35 cellular contexts compared by ENCODE assay signal in genomic region chr16:88721815-88722755, GRCh38. TPM values are rescaled to one million over a fixed set of nuclear protein-coding genes. Genes with fewer than 3 reads are reported as not detected.
"Had no signal": no experiment of that assay in that cellular context is flagged by ENCODE, and none has a peak within 500 bp of the region (broad histone marks: within the 10 kb centered on the region; RNA-seq: fewer than 3 reads in every experiment).

No MANE protein-coding gene starts in this region.

- H3K27ac ChIP-seq: adrenal gland, body of pancreas, esophagus muscularis mucosa, foreskin keratinocyte, gastrocnemius medialis had no signal

- H3K27me3 Mint-ChIP-seq: activated CD4-positive, alpha-beta memory T cell treated with anti-CD3 and anti-CD28 coated beads, Interleukin-2, amount 10 ng/mL, durations not matched to agents 7 days and 5 days; activated CD4-positive, alpha-beta T cell treated with anti-CD3 and anti-CD28 coated beads, Interleukin-2, amount 10 ng/mL, durations not matched to agents 7 days and 5 days; activated naive CD4-positive, alpha-beta T cell treated with anti-CD3 and anti-CD28 coated beads, Interleukin-2, amount 50 U/mL, for 24 hours; activated naive CD8-positive, alpha-beta T cell treated with anti-CD3 and anti-CD28 coated beads for 36 hours; activated naive CD8-positive, alpha-beta T cell treated with anti-CD3 and anti-CD28 coated beads, Interleukin-2, amount 50 U/mL, for 24 hours; effector memory CD8-positive, alpha-beta T cell; T-cell had no signal

- H3K9me3 ChIP-seq: adrenal gland, body of pancreas, esophagus muscularis mucosa, gastrocnemius medialis had no signal

- H3K4me1 Mint-ChIP-seq: activated CD4-positive, alpha-beta T cell treated with anti-CD3 and anti-CD28 coated beads, Interleukin-2, amount 10 ng/mL, durations not matched to agents 7 days and 5 days; activated naive CD4-positive, alpha-beta T cell treated with anti-CD3 and anti-CD28 coated beads, Interleukin-2, amount 50 U/mL, for 24 hours; activated naive CD8-positive, alpha-beta T cell treated with anti-CD3 and anti-CD28 coated beads for 36 hours; activated naive CD8-positive, alpha-beta T cell treated with anti-CD3 and anti-CD28 coated beads, Interleukin-2, amount 50 U/mL, for 24 hours had no signal

- DNase-seq: activated CD4-positive, alpha-beta memory T cell treated with anti-CD3 and anti-CD28 coated beads, Interleukin-2, amount 10 ng/mL, durations not matched to agents 7 days and 5 days; activated CD4-positive, alpha-beta T cell treated with anti-CD3 and anti-CD28 coated beads for 1 hour; activated CD4-positive, alpha-beta T cell treated with anti-CD3 and anti-CD28 coated beads for 4 hours; activated CD4-positive, alpha-beta T cell treated with anti-CD3 and anti-CD28 coated beads, Interleukin-2, amount 10 ng/mL, durations not matched to agents 7 days and 5 days; activated CD4-positive, alpha-beta T cell treated with anti-CD3 and anti-CD28 coated beads, Interleukin-2, amount 50 U/mL, for 4 hours; activated CD4-positive, CD25-positive, alpha-beta regulatory T cell; activated CD8-positive, alpha-beta memory T cell treated with anti-CD3 and anti-CD28 coated beads, Interleukin-2, amount 50 U/mL, for 48 hours; activated effector memory CD4-positive, alpha-beta T cell treated with anti-CD3 and anti-CD28 coated beads, Interleukin-2, amount 50 U/mL, for 16 hours; activated naive CD4-positive, alpha-beta T cell treated with anti-CD3 and anti-CD28 coated beads for 36 hours; activated naive CD8-positive, alpha-beta T cell treated with anti-CD3 and anti-CD28 coated beads for 36 hours; activated naive CD8-positive, alpha-beta T cell treated with anti-CD3 and anti-CD28 coated beads, Interleukin-2, amount 50 U/mL, for 24 hours; activated T-cell treated with anti-CD3 and anti-CD28 coated beads for 4 hours; activated T-cell treated with anti-CD3 and anti-CD28 coated beads, Interleukin-2, amount 50 U/mL, for 48 hours; adrenal gland; amygdala; aorta; body of pancreas; caudate nucleus; cortex of kidney; dermis blood vessel endothelial cell; effector CD4-positive, alpha-beta T cell; effector memory CD8-positive, alpha-beta T cell; erythroblast; foreskin keratinocyte; gastrocnemius medialis; glutamatergic neuron; SW 1271; T-cell; T-helper 2 cell had no signal

- FAIRE-seq: colon had no signal

- H3K27me3 ChIP-seq: adrenal gland, body of pancreas, esophagus muscularis mucosa, foreskin keratinocyte, gastrocnemius medialis had no signal

- ATAC-seq: activated naive CD8-positive, alpha-beta T cell treated with anti-CD3 and anti-CD28 coated beads, Interleukin-2, amount 50 U/mL, for 24 hours; body of pancreas; effector memory CD8-positive, alpha-beta T cell; foreskin keratinocyte; gastrocnemius medialis; T-cell had no signal

- H3K4me3 Mint-ChIP-seq: activated CD4-positive, alpha-beta memory T cell treated with anti-CD3 and anti-CD28 coated beads, Interleukin-2, amount 10 ng/mL, durations not matched to agents 7 days and 5 days; activated CD4-positive, alpha-beta T cell treated with anti-CD3 and anti-CD28 coated beads, Interleukin-2, amount 10 ng/mL, durations not matched to agents 7 days and 5 days; activated naive CD4-positive, alpha-beta T cell treated with anti-CD3 and anti-CD28 coated beads for 36 hours; activated naive CD4-positive, alpha-beta T cell treated with anti-CD3 and anti-CD28 coated beads, Interleukin-2, amount 50 U/mL, for 24 hours; activated naive CD8-positive, alpha-beta T cell treated with anti-CD3 and anti-CD28 coated beads for 36 hours; activated naive CD8-positive, alpha-beta T cell treated with anti-CD3 and anti-CD28 coated beads, Interleukin-2, amount 50 U/mL, for 24 hours; activated T-helper 1 cell treated with anti-CD3 and anti-CD28 coated beads, Interleukin-12 subunit alpha, Interleukin-12 subunit beta, Interleukin-2, Interleukin-4 antibody, amounts not matched to agents 30 ng/mL and 10 ng/mL and 1 ng/mL, durations not matched to agents 14 hours and 24 hours and 36 hours; effector memory CD8-positive, alpha-beta T cell; T-cell had no signal

- H3K27ac Mint-ChIP-seq: activated CD4-positive, alpha-beta memory T cell treated with anti-CD3 and anti-CD28 coated beads, Interleukin-2, amount 10 ng/mL, durations not matched to agents 7 days and 5 days; activated CD4-positive, alpha-beta T cell treated with anti-CD3 and anti-CD28 coated beads, Interleukin-2, amount 10 ng/mL, durations not matched to agents 7 days and 5 days; activated naive CD4-positive, alpha-beta T cell treated with anti-CD3 and anti-CD28 coated beads for 36 hours; activated naive CD4-positive, alpha-beta T cell treated with anti-CD3 and anti-CD28 coated beads, Interleukin-2, amount 50 U/mL, for 24 hours; activated naive CD8-positive, alpha-beta T cell treated with anti-CD3 and anti-CD28 coated beads for 36 hours; activated naive CD8-positive, alpha-beta T cell treated with anti-CD3 and anti-CD28 coated beads, Interleukin-2, amount 50 U/mL, for 24 hours; activated T-helper 1 cell treated with anti-CD3 and anti-CD28 coated beads, Interleukin-12 subunit alpha, Interleukin-12 subunit beta, Interleukin-2, Interleukin-4 antibody, amounts not matched to agents 30 ng/mL and 10 ng/mL and 1 ng/mL, durations not matched to agents 14 hours and 24 hours and 36 hours; activated T-helper 2 cell treated with anti-CD3 and anti-CD28 coated beads, Interferon-gamma antibody, Interleukin-2, Interleukin-4, amounts not matched to agents 10 μg/mL and 5 μg/mL and 100 μg/mL, durations not matched to agents 14 hours and 24 hours and 36 hours; T-cell had no signal

- H3K9me3 Mint-ChIP-seq: activated CD4-positive, alpha-beta memory T cell treated with anti-CD3 and anti-CD28 coated beads, Interleukin-2, amount 10 ng/mL, durations not matched to agents 7 days and 5 days; activated CD4-positive, alpha-beta T cell treated with anti-CD3 and anti-CD28 coated beads, Interleukin-2, amount 10 ng/mL, durations not matched to agents 7 days and 5 days; activated naive CD4-positive, alpha-beta T cell treated with anti-CD3 and anti-CD28 coated beads for 36 hours; activated naive CD4-positive, alpha-beta T cell treated with anti-CD3 and anti-CD28 coated beads, Interleukin-2, amount 50 U/mL, for 24 hours; activated naive CD8-positive, alpha-beta T cell treated with anti-CD3 and anti-CD28 coated beads for 36 hours; activated naive CD8-positive, alpha-beta T cell treated with anti-CD3 and anti-CD28 coated beads, Interleukin-2, amount 50 U/mL, for 24 hours; activated T-helper 1 cell treated with anti-CD3 and anti-CD28 coated beads, Interleukin-12 subunit alpha, Interleukin-12 subunit beta, Interleukin-2, Interleukin-4 antibody, amounts not matched to agents 30 ng/mL and 10 ng/mL and 1 ng/mL, durations not matched to agents 14 hours and 24 hours and 36 hours; activated T-helper 2 cell treated with anti-CD3 and anti-CD28 coated beads, Interferon-gamma antibody, Interleukin-2, Interleukin-4, amounts not matched to agents 10 μg/mL and 5 μg/mL and 100 μg/mL, durations not matched to agents 14 hours and 24 hours and 36 hours; effector memory CD8-positive, alpha-beta T cell; T-cell had no signal

- H3K4me1 ChIP-seq: adrenal gland, body of pancreas, foreskin keratinocyte, gastrocnemius medialis had no signal

- H3K4me3 ChIP-seq: adrenal gland, body of pancreas, esophagus muscularis mucosa, gastrocnemius medialis had no signal

RNA-seq across cellular contexts. Expression of gene SNAI3, which starts 35.8 kb away (rescaled TPM):
- total RNA-seq: chondrocyte, dermis blood vessel endothelial cell, foreskin keratinocyte had no signal
